In genomic region chrX:48475774-48476577, GRCh38 we compare ENCODE assay signal across 1 cellular context.
A peak's percentile ranks its signal among the peaks of the same experiment; 100 is the strongest.
TF ChIP-seq lines count a peak whose summit lies in the region.

TSS of gene FTSJ1 (plus strand) at chrX:48476199. CDS start at chrX:48478048, 1,849 bp downstream.

TF ChIP-seq in H1, 55 proteins besides CTCF, POLR2A, EP300 and RAD21:
- TF ChIP-seq TEAD4 (IDR thresholded peaks at IDR 0.05; ENCODE audit: low read depth, low read length) (0 out of 2 replicates have a peak, but pooled peaks have one; percentile 26), ATF3 (IDR thresholded peaks at IDR 0.05; ENCODE audit: insufficient read depth, low read depth, low read length) (no peak), NANOG (IDR thresholded peaks at IDR 0.05; ENCODE audit: insufficient read depth, low read depth, low read length, poor library complexity, severe bottlenecking) (no peak), SP4 (IDR thresholded peaks at IDR 0.05; ENCODE audit: low read length) (no peak), HDAC2 (IDR thresholded peaks at IDR 0.05; ENCODE audit: borderline replicate concordance in 1 of 2, low read depth in 2 of 2, low read length in 2 of 2) (peak in 1 of 2 experiments; percentile 65; a peak in 1 of 4 replicates), PHF8 (conservative IDR thresholded peaks at IDR 0.05; ENCODE audit: low read depth, low read length) (peak; percentile 40; the same call in 1 of the 2 replicates), ATF2 (IDR thresholded peaks at IDR 0.05; ENCODE audit: low read length) (no peak), GTF2F1 (IDR thresholded peaks at IDR 0.05; ENCODE audit: borderline replicate concordance, low read depth, low read length) (no peak), SAP30 (IDR thresholded peaks at IDR 0.05; ENCODE audit: insufficient read depth, insufficient replicate concordance, low read length) (no peak), POU5F1 (IDR thresholded peaks at IDR 0.05; ENCODE audit: low read depth, low read length) (no peak), RBBP5 (IDR thresholded peaks at IDR 0.05; ENCODE audit: borderline replicate concordance, low read depth, low read length) (no peak), KDM4A (IDR thresholded peaks at IDR 0.05; ENCODE audit: low read depth, low read length, severe bottlenecking) (peak; percentile 68), ASH2L (IDR thresholded peaks at IDR 0.05; ENCODE audit: low read length) (peak; percentile 43), GABPA (IDR thresholded peaks at IDR 0.05; ENCODE audit: borderline replicate concordance, insufficient read depth, low read length) (no peak), YY1 (IDR thresholded peaks at IDR 0.05; ENCODE audit: low read depth, low read length) (peak; percentile 95), CREB1 (IDR thresholded peaks at IDR 0.05) (peak; percentile 94), CBX5 (IDR thresholded peaks at IDR 0.05; ENCODE audit: low read depth, low read length) (no peak), BACH1 (IDR thresholded peaks at IDR 0.05; ENCODE audit: low read length) (peak; percentile 62), SIX5 (IDR thresholded peaks at IDR 0.05; ENCODE audit: low read depth, low read length) (peak; percentile 39), SIN3A (conservative IDR thresholded peaks at IDR 0.05 in 1 of 2, IDR thresholded peaks at IDR 0.05 in 1 of 2; ENCODE audit: low read depth in 1 of 2, low read length in 2 of 2) (peak in 1 of 2 experiments; percentile 61; a peak in 1 of 4 replicates), SP2 (IDR thresholded peaks at IDR 0.05; ENCODE audit: low read length) (no peak), RNF2 (IDR thresholded peaks at IDR 0.05; ENCODE audit: borderline replicate concordance, low read depth, low read length, missing control alignments, poor library complexity, severe bottlenecking) (no peak)
